10 cellular contexts compared by ENCODE assay signal in the genomic region with DNA sequence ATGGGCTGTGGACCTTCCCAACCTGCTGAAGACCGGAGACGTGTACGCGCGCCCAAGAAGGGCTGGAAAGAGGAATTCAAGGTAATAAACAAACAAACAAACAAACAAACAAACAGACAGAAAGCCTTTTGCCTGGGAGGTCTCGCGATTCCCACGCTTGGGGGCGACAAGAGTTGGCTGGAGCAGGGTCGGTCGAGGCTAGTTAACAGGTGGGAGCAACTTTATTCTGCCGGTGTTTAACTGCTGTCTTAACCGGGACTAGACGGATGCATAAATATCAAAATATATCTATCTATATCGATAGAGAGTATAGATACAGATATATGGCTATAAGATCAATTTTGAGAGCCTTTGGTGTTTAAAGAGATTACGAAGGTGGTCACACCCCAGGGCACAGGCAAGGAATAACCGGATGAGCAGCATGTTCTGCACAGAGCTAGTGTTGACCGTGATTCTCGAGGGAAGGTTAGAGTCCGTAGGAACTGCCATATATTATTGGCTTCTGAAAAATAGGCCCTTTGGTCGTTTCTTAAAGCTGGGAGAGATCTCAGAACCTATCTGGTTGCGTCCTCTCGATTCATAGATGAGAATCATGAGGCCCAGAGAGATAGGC. TPM values are rescaled to one million over a fixed set of nuclear protein-coding genes. Genes with fewer than 3 reads are reported as not detected.
DNase-seq lines count a peak whose midpoint lies in the region; ATAC-seq and TF ChIP-seq lines count a peak whose summit lies in the region.
"Had no signal": no experiment of that assay in that cellular context is flagged by ENCODE, and none has a peak within 500 bp of the region (broad histone marks: within the 10 kb centered on the region; RNA-seq: fewer than 3 reads in every experiment).

No MANE protein-coding gene starts in this region.

- POLR2A ChIA-PET in T-cell (lab: Charles Lee) = no interaction called here

- TF ChIP-seq POLR2A in prostate gland (IDR thresholded peaks at IDR 0.05) = no peak

- ATAC-seq in T-cell (replicated peaks in 1 of 4) = no peak
- ATAC-seq in right cardiac atrium = no peak
- no peak for ATAC-seq in GM18502 (IDR thresholded peaks at IDR 0.05; ENCODE audit: poor library complexity, unreplicated experiment)
- no peak for ATAC-seq in GM21576 (IDR thresholded peaks at IDR 0.05; ENCODE audit: unreplicated experiment)
- ATAC-seq in GM19328 (IDR thresholded peaks at IDR 0.05; ENCODE audit: unreplicated experiment) = no peak
- ATAC-seq in HG02759 (IDR thresholded peaks at IDR 0.05; ENCODE audit: unreplicated experiment) = no peak

- H3K9me3 Mint-ChIP-seq in T-cell = no peaks in the 10 kb centered on the region

- CTCF ChIA-PET in T-cell (lab: Charles Lee) = no interaction called here

- peak overlapping the region; percentile 50 for H3K4me3 ChIP-seq in right cardiac atrium (ENCODE audit: low read length)
- H3K4me3 ChIP-seq in prostate gland = peak overlapping the region; percentile 14 to 28

- H3K36me3 Mint-ChIP-seq in T-cell = no peaks in the 10 kb centered on the region

- WGBS in right cardiac atrium = 34% methylated on average over 23 of the region's 23 CpGs
- WGBS in prostate gland = 23% methylated on average over 23 of the region's 23 CpGs

- H3K27ac ChIP-seq in right cardiac atrium (ENCODE audit: low read length) = no peak overlapping the region
- no peak overlapping the region for H3K27ac ChIP-seq in prostate gland

- no peaks in the 10 kb centered on the region for H3K9me3 ChIP-seq in ES-I3 (ENCODE audit: control insufficient read depth, insufficient read depth, low read length)
- no peaks in the 10 kb centered on the region for H3K9me3 ChIP-seq in right cardiac atrium (ENCODE audit: control insufficient read depth, low read length)
- no peaks in the 10 kb centered on the region for H3K9me3 ChIP-seq in prostate gland

- intact Hi-C loops in right cardiac atrium (cut with DNase I) = no loop called here
- intact Hi-C loops in prostate gland (cut with DNase I) = no loop called here

- H3K4me1 Mint-ChIP-seq in T-cell = peaks cover 9 to 15% (median 10%) of the 10 kb centered on the region in 3 donors

- no peak for TF ChIP-seq CTCF in prostate gland (IDR thresholded peaks at IDR 0.05)

- H3K36me3 ChIP-seq in ES-I3 (ENCODE audit: insufficient read depth, low read length) = no peaks in the 10 kb centered on the region
- H3K36me3 ChIP-seq in prostate gland = no peaks in the 10 kb centered on the region

- H3K9ac ChIP-seq in ES-I3 (ENCODE audit: low read depth, low read length) = peak overlapping the region; percentile 58

- H3K27me3 Mint-ChIP-seq in T-cell = peaks cover 50 to 52% of the 10 kb centered on the region in 2 donors

- no peak overlapping the region for H3K27ac Mint-ChIP-seq in T-cell

- H3K4me1 ChIP-seq in ES-I3 (ENCODE audit: insufficient read depth, low read length) = no peaks in the 10 kb centered on the region; the same call in 1 of the 2 replicates
- peaks cover 2% of the 10 kb centered on the region for H3K4me1 ChIP-seq in right cardiac atrium (ENCODE audit: control insufficient read depth, insufficient read depth, low read length)
- H3K4me1 ChIP-seq in prostate gland (replicated peaks) = no peaks in the 10 kb centered on the region

- no peak for DNase-seq in T-cell
- DNase-seq in right cardiac atrium = no peak
- no peak for DNase-seq in prostate gland (ENCODE audit: low spot score)
- DNase-seq: stimulated activated naive CD4-positive, alpha-beta T cell treated with Interleukin-2 at 50 U/mL for 16 hours had no signal

- peak overlapping the region in 2 of 3 donors; percentile 26 to 66 for H3K4me3 Mint-ChIP-seq in T-cell

- no peaks in the 10 kb centered on the region for H3K27me3 ChIP-seq in right cardiac atrium (ENCODE audit: control insufficient read depth, insufficient read depth)
- no peaks in the 10 kb centered on the region for H3K27me3 ChIP-seq in prostate gland (replicated peaks; ENCODE audit: insufficient read depth)

RNA-seq across cellular contexts. Expression of gene STMND1, which starts 0.5 kb away (rescaled TPM):
- total RNA-seq in T-cell = not detected
- total RNA-seq in right cardiac atrium = not detected
- polyA plus RNA-seq in right cardiac atrium = not detected
- 10 to 100 TPM in 1 of 2 donors, not detected in 1; 15.6 TPM for total RNA-seq in prostate gland
- total RNA-seq: pulmonary artery endothelial cell had no signal
